22 cellular contexts compared by ENCODE assay signal in the genomic region with DNA sequence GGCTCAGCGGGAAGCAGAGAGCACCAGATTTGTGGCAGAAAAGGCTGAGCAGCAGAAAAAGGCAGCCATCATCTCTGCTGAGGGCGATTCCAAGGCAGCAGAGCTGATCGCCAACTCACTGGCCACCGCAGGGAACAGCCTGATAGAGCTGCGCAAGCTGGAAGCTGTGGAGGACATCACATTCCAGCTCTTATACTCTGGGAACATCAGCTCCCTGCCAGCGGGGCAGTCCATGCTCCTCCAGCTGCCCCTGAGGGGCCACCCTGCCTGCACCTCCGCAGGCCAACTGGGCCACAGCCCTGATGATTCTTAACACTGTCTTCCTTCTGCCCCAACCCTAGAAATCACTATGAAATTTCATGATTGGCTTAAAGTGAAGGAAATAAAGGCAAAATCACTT. TPM values are rescaled to one million over a fixed set of nuclear protein-coding genes. Genes with fewer than 3 reads are reported as not detected.
A peak's percentile ranks its signal among the peaks of the same experiment; 100 is the strongest.
DNase-seq lines count a peak whose midpoint lies in the region; ATAC-seq and TF ChIP-seq lines count a peak whose summit lies in the region.
"Had no signal": no experiment of that assay in that cellular context is flagged by ENCODE, and none has a peak within 500 bp of the region (broad histone marks: within the 10 kb centered on the region; RNA-seq: fewer than 3 reads in every experiment).

No MANE protein-coding gene starts in this region.

- H3K27ac ChIP-seq in right atrium auricular region (peak overlapping the region in 1 of 2 donors; percentile 7), right cardiac atrium (ENCODE audit: low read length) (peak overlapping the region; percentile 74), sigmoid colon (no peak overlapping the region)
- H3K27ac ChIP-seq: A549; BLaER1 treated with 17β-estradiol and CSF1 and Interleukin-3, amounts not matched to agents 10 nM and 100 nM had no signal

- H3K4me3 ChIP-seq in right atrium auricular region (no peak overlapping the region), right cardiac atrium (ENCODE audit: low read length) (no peak overlapping the region), sigmoid colon (no peak overlapping the region)
- H3K4me3 ChIP-seq: A549; BLaER1 treated with 17β-estradiol and CSF1 and Interleukin-3, amounts not matched to agents 10 nM and 100 nM; HAP-1 had no signal

- H3K4me1 Mint-ChIP-seq in T-helper 17 cell: no peaks in the 10 kb centered on the region
- H3K4me1 Mint-ChIP-seq: CD4-positive, alpha-beta memory T cell had no signal

- H3K36me3 Mint-ChIP-seq in T-helper 17 cell (ENCODE audit: low read depth): peaks cover 2% of the 10 kb centered on the region

- peak; percentile 64 for ATAC-seq in Right ventricle myocardium superior (ENCODE audit: poor library complexity)
- no peak for ATAC-seq in T-helper 17 cell
- peak in 1 of 2 donors; percentile 89 for ATAC-seq in right cardiac atrium
- ATAC-seq: A549 had no signal

- peaks cover 64% of the 10 kb centered on the region for H3K36me3 ChIP-seq in right atrium auricular region
- peaks cover 14 to 100% (median 45%) of the 10 kb centered on the region in 4 donors for H3K36me3 ChIP-seq in sigmoid colon

- TF ChIP-seq CTCF in right atrium auricular region (IDR thresholded peaks at IDR 0.05) (no peak), sigmoid colon (IDR thresholded peaks at IDR 0.05) (no peak)

- intact Hi-C loops in Right ventricle myocardium superior (cut with DNase I) (no loop called here), right cardiac atrium (cut with DNase I) (no loop called here), sigmoid colon (cut with DNase I) (no loop called here)

- no peaks in the 10 kb centered on the region for H3K4me1 ChIP-seq in right atrium auricular region
- H3K4me1 ChIP-seq in right cardiac atrium (ENCODE audit: control insufficient read depth, insufficient read depth, low read length): no peaks in the 10 kb centered on the region
- no peaks in the 10 kb centered on the region for H3K4me1 ChIP-seq in sigmoid colon
- H3K4me1 ChIP-seq: A549, BE2C, HAP-1 had no signal

- H3K27me3 ChIP-seq in right atrium auricular region (no peaks in the 10 kb centered on the region), right cardiac atrium (ENCODE audit: control insufficient read depth, insufficient read depth) (no peaks in the 10 kb centered on the region), sigmoid colon (no peaks in the 10 kb centered on the region)
- H3K27me3 ChIP-seq: BE2C; BLaER1 treated with 17β-estradiol and CSF1 and Interleukin-3, amounts not matched to agents 10 nM and 100 nM had no signal

- H3K27ac Mint-ChIP-seq in T-helper 17 cell: peak overlapping the region; percentile 67
- H3K27ac Mint-ChIP-seq: HFFc6 had no signal

- TF ChIP-seq POLR2A in sigmoid colon (IDR thresholded peaks at IDR 0.05): no peak

- H3K9me3 ChIP-seq in right atrium auricular region (no peaks in the 10 kb centered on the region), T-helper 17 cell (ENCODE audit: control insufficient read depth, low read length, poor library complexity, severe bottlenecking) (no peaks in the 10 kb centered on the region), right cardiac atrium (ENCODE audit: control insufficient read depth, low read length) (no peaks in the 10 kb centered on the region), sigmoid colon (no peaks in the 10 kb centered on the region)
- H3K9me3 ChIP-seq: A549; BE2C; BLaER1 treated with 17β-estradiol and CSF1 and Interleukin-3, amounts not matched to agents 10 nM and 100 nM; HAP-1 had no signal

- no peaks in the 10 kb centered on the region for H3K27me3 Mint-ChIP-seq in T-helper 17 cell
- H3K27me3 Mint-ChIP-seq: CD4-positive, alpha-beta memory T cell had no signal

- 91% methylated on average over 7 of the region's 7 CpGs for WGBS in right cardiac atrium
- WGBS in sigmoid colon, 2 donors: 96 to 97% methylated on average over 7 of the region's 7 CpGs

- DNase-seq in Right ventricle myocardium superior (no peak), right atrium auricular region (ENCODE audit: low spot score) (no peak), T-helper 17 cell (no peak), right cardiac atrium (peak in 1 of 3 donors; percentile 66), NCI-H226 (no peak), sigmoid colon (no peak), activated T-cell treated with anti-CD3 and anti-CD28 coated beads for 4 hours (no peak)
- DNase-seq: 8988T; ACHN; AML-193; BE2C; Calu3; CD4-positive, alpha-beta memory T cell; COR-L47; DMS53; DMS79 treated with DMSO at 0.1 percent for 48 hours; GF-D8; GOT3; HFFc6 had no signal

- no peak for TF ChIP-seq EP300 in sigmoid colon (IDR thresholded peaks at IDR 0.05)

- H3K4me3 Mint-ChIP-seq in T-helper 17 cell: no peak overlapping the region
- H3K4me3 Mint-ChIP-seq: CD4-positive, alpha-beta memory T cell; HFFc6 had no signal

RNA-seq across cellular contexts. Expression of a gene that starts 18.6 kb away (rescaled TPM):
- total RNA-seq in Right ventricle myocardium superior: 13.0 TPM
- 10 to 100 TPM in 1 of 2 donors, 1 to 10 TPM in 1; 8.1 to 10.5 TPM for total RNA-seq in right atrium auricular region
- total RNA-seq in T-helper 17 cell: 10 to 100 TPM; 41.4 to 52.1 TPM
- 10 to 100 TPM; 13.2 to 15.5 (median 14.3) TPM for total RNA-seq in right cardiac atrium
- polyA plus RNA-seq in right cardiac atrium: 14.4 TPM
- 10 to 100 TPM; 13.8 to 17.1 (median 16.1) TPM for total RNA-seq in sigmoid colon
- 10 to 100 TPM; 13.8 to 23.4 (median 13.9) TPM for polyA plus RNA-seq in sigmoid colon

RNA-seq across cellular contexts. Expression of a gene that starts 19.4 kb away (rescaled TPM):
- 9.3 TPM for total RNA-seq in Right ventricle myocardium superior
- 10 to 100 TPM in 1 of 2 donors, 1 to 10 TPM in 1; 9.6 to 11.0 TPM for total RNA-seq in right atrium auricular region
- total RNA-seq in T-helper 17 cell: 10 to 100 TPM; 17.8 to 21.1 TPM
- total RNA-seq in right cardiac atrium: 10 to 100 TPM in 3 of 4 donors, 1 to 10 TPM in 1; 9.8 to 12.9 (median 10.3) TPM
- 6.0 TPM for polyA plus RNA-seq in right cardiac atrium
- 10 to 100 TPM; 19.4 to 25.7 (median 23.7) TPM for total RNA-seq in sigmoid colon
- polyA plus RNA-seq in sigmoid colon: 10 to 100 TPM; 12.3 to 18.6 (median 17.3) TPM

RNA-seq across cellular contexts. Expression of a gene that starts 37.7 kb away (rescaled TPM):
- total RNA-seq in Right ventricle myocardium superior: 15.9 TPM
- 10 to 100 TPM; 18.0 to 30.0 TPM for total RNA-seq in right atrium auricular region
- 10 to 100 TPM; 40.4 to 58.2 TPM for total RNA-seq in T-helper 17 cell
- 10 to 100 TPM; 18.6 to 26.1 (median 21.9) TPM for total RNA-seq in right cardiac atrium
- polyA plus RNA-seq in right cardiac atrium: 26.8 TPM
- 10 to 100 TPM; 12.1 to 23.9 (median 18.3) TPM for total RNA-seq in sigmoid colon
- 10 to 100 TPM; 36.6 to 55.0 (median 51.1) TPM for polyA plus RNA-seq in sigmoid colon
